In genomic region chr2:11357428-11357972, GRCh38 we compare ENCODE assay signal across 1 cellular context.
TF ChIP-seq lines count a peak whose summit lies in the region.

No MANE protein-coding gene starts in this region.

TF ChIP-seq in HCT116, 20 proteins besides CTCF, POLR2A, EP300 and RAD21 (continued from another document):
- TF ChIP-seq, protein P1, sequence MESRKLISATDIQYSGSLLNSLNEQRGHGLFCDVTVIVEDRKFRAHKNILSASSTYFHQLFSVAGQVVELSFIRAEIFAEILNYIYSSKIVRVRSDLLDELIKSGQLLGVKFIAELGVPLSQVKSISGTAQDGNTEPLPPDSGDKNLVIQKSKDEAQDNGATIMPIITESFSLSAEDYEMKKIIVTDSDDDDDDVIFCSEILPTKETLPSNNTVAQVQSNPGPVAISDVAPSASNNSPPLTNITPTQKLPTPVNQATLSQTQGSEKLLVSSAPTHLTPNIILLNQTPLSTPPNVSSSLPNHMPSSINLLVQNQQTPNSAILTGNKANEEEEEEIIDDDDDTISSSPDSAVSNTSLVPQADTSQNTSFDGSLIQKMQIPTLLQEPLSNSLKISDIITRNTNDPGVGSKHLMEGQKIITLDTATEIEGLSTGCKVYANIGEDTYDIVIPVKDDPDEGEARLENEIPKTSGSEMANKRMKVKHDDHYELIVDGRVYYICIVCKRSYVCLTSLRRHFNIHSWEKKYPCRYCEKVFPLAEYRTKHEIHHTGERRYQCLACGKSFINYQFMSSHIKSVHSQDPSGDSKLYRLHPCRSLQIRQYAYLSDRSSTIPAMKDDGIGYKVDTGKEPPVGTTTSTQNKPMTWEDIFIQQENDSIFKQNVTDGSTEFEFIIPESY (IDR thresholded peaks at IDR 0.05; ENCODE audit: extremely low read depth, insufficient replicate concordance, low read length): no peak
TF ChIP-seq in HCT116: peak in this region for 4.
